20 cellular contexts compared by ENCODE assay signal in genomic region chr1:26182372-26182675, GRCh38. TPM values are rescaled to one million over a fixed set of nuclear protein-coding genes. Genes with fewer than 3 reads are reported as not detected.
DNase-seq lines count a peak whose midpoint lies in the region; ATAC-seq, FAIRE-seq and TF ChIP-seq lines count a peak whose summit lies in the region.
"Had no signal": no experiment of that assay in that cellular context is flagged by ENCODE, and none has a peak within 500 bp of the region (broad histone marks: within the 10 kb centered on the region; RNA-seq: fewer than 3 reads in every experiment).

No MANE protein-coding gene starts in this region.

- H3K4me2 ChIP-seq in keratinocyte (ENCODE audit: control insufficient read depth, extremely low read depth, insufficient read depth, low read depth, low read length), result no peak overlapping the region
- H3K4me2 ChIP-seq: BLaER1 had no signal

- H3K27me3 Mint-ChIP-seq in mesothelial cell of epicardium (ENCODE audit: low read depth), result no peaks in the 10 kb centered on the region
- H3K27me3 Mint-ChIP-seq: CD8-positive, alpha-beta memory T cell had no signal

- H3K36me3 Mint-ChIP-seq in mesothelial cell of epicardium, result peaks cover 18% of the 10 kb centered on the region
- H3K36me3 Mint-ChIP-seq: CD8-positive, alpha-beta memory T cell had no signal

- H3K9me3 Mint-ChIP-seq in mesothelial cell of epicardium, result no peaks in the 10 kb centered on the region
- H3K9me3 Mint-ChIP-seq: CD8-positive, alpha-beta memory T cell had no signal

- peak overlapping the region; percentile 5 for H3K9ac ChIP-seq in NT2/D1 (ENCODE audit: insufficient read length, low read depth)
- H3K9ac ChIP-seq in keratinocyte (ENCODE audit: control insufficient read depth, extremely low read depth, insufficient read depth, low read length), result peak overlapping the region; percentile 11
- H3K9ac ChIP-seq: BLaER1 had no signal

- no peak for TF ChIP-seq CTCF in RWPE2 (IDR thresholded peaks at IDR 0.05; ENCODE audit: poor library complexity, severe bottlenecking)
- no peak for TF ChIP-seq CTCF in keratinocyte (optimal IDR thresholded peaks at IDR 0.05 in 1 of 3, IDR thresholded peaks at IDR 0.05 in 1 of 3, conservative IDR thresholded peaks at IDR 0.05 in 1 of 3; ENCODE audit: extremely low read depth in 1 of 3, insufficient read depth in 2 of 3, low read length in 3 of 3)
- TF ChIP-seq CTCF in gastrocnemius medialis (IDR thresholded peaks at IDR 0.05 in 4 of 5, conservative IDR thresholded peaks at IDR 0.05 in 1 of 5), result no peak
- TF ChIP-seq CTCF in mesothelial cell of epicardium (IDR thresholded peaks at IDR 0.05; ENCODE audit: unreplicated experiment), result no peak

- no peaks in the 10 kb centered on the region for H3K27me3 ChIP-seq in NT2/D1 (ENCODE audit: insufficient read depth, insufficient read length)
- no peaks in the 10 kb centered on the region for H3K27me3 ChIP-seq in RWPE2 (ENCODE audit: insufficient read depth, poor library complexity, severe bottlenecking)
- no peaks in the 10 kb centered on the region for H3K27me3 ChIP-seq in keratinocyte (ENCODE audit: control insufficient read depth, extremely low read depth, insufficient read depth, low read length)
- H3K27me3 ChIP-seq in gastrocnemius medialis, result no peaks in the 10 kb centered on the region
- H3K27me3 ChIP-seq: BLaER1 had no signal

- no peak overlapping the region for H3K4me3 Mint-ChIP-seq in mesothelial cell of epicardium
- H3K4me3 Mint-ChIP-seq: CD8-positive, alpha-beta memory T cell had no signal

- H3K4me1 Mint-ChIP-seq in mesothelial cell of epicardium, result peaks cover 9% of the 10 kb centered on the region
- H3K4me1 Mint-ChIP-seq: CD8-positive, alpha-beta memory T cell had no signal

- H3K4me3 ChIP-seq in NT2/D1 (ENCODE audit: insufficient read length, low read depth) (no peak overlapping the region), RWPE2 (ENCODE audit: severe bottlenecking) (no peak overlapping the region), keratinocyte (ENCODE audit: control insufficient read depth in 2 of 3, extremely low read depth in 1 of 3, insufficient read depth in 2 of 3, low read depth in 1 of 3, low read length in 3 of 3) (no peak overlapping the region), gastrocnemius medialis (peak overlapping the region; percentile 38 to 52 (median 45))
- H3K4me3 ChIP-seq: BLaER1, HAP-1 had no signal

- dilution Hi-C loops in keratinocyte (cut with MboI; ENCODE audit: extremely low pct_ligation_motif_present, low sequenced_read_pairs), result no loop called here

- H3K27ac Mint-ChIP-seq in mesothelial cell of epicardium, result no peak overlapping the region
- H3K27ac Mint-ChIP-seq: CD8-positive, alpha-beta memory T cell had no signal

- peak overlapping the region; percentile 5 for H3K27ac ChIP-seq in RWPE2 (ENCODE audit: poor library complexity, severe bottlenecking)
- no peak overlapping the region for H3K27ac ChIP-seq in keratinocyte (ENCODE audit: control insufficient read depth, insufficient read depth, low read length)
- peak overlapping the region; percentile 94 to 98 (median 96) for H3K27ac ChIP-seq in gastrocnemius medialis
- H3K27ac ChIP-seq: BLaER1 had no signal

- no peaks in the 10 kb centered on the region for H4K20me1 ChIP-seq in keratinocyte (ENCODE audit: control insufficient read depth, extremely low read depth, insufficient read depth, low read length)
- H4K20me1 ChIP-seq: BLaER1 had no signal

- no peaks in the 10 kb centered on the region for H3K9me3 ChIP-seq in NT2/D1 (ENCODE audit: insufficient read depth, low read length)
- no peaks in the 10 kb centered on the region for H3K9me3 ChIP-seq in RWPE2 (ENCODE audit: severe bottlenecking)
- no peaks in the 10 kb centered on the region for H3K9me3 ChIP-seq in keratinocyte (ENCODE audit: control insufficient read depth, low read depth, low read length)
- H3K9me3 ChIP-seq in gastrocnemius medialis, result no peaks in the 10 kb centered on the region
- H3K9me3 ChIP-seq: BLaER1, Caco-2, HAP-1 had no signal

- intact Hi-C loops in gastrocnemius medialis (cut with DNase I; ENCODE audit: low total_unique reads), result loop anchor here (2.0 to 5.0 kb wide), 3 partner anchors 50 to 95 kb away; no protein-coding TSS in a partner anchor

- no peak for TF ChIP-seq POLR2A in gastrocnemius medialis (IDR thresholded peaks at IDR 0.05)

- in situ Hi-C loops in gastrocnemius medialis (cut with MboI; ENCODE audit: low sequenced_read_pairs in 4 of 4), result no loop called here

- H2AFZ ChIP-seq in keratinocyte (ENCODE audit: control insufficient read depth, low read length), result no peak overlapping the region

- DNase-seq in NT2/D1 (ENCODE audit: low read depth, low spot score), result no peak
- DNase-seq in RWPE2 (ENCODE audit: low spot score), result no peak
- no peak for DNase-seq in keratinocyte (ENCODE audit: low read depth, low spot score)
- peak; percentile 85 to 93 for DNase-seq in gastrocnemius medialis
- DNase-seq in NCI-H1092 treated with DMSO at 0.1 percent for 48 hours (lab: John Stamatoyannopoulos, UW), result no peak
- DNase-seq in mesothelial cell of epicardium (ENCODE audit: low spot score in 2 of 2, unreplicated experiment in 2 of 2), result no peak
- no peak for DNase-seq in NCI-H1694 treated with DMSO at 0.1 percent for 48 hours (lab: John Stamatoyannopoulos, UW)
- DNase-seq: 8988T; AML-193; Caco-2; CD8-positive, alpha-beta memory T cell; DND-41; GDM1 had no signal

- H3K79me2 ChIP-seq in keratinocyte (ENCODE audit: control insufficient read depth, insufficient read depth, low read length), result peaks cover 9% of the 10 kb centered on the region

- no peak for FAIRE-seq in keratinocyte (lab: Jason Lieb, UNC)
- FAIRE-seq: GM12892, GM19239, H1, HTR-8/SVneo had no signal

- H3K4me1 ChIP-seq in NT2/D1 (ENCODE audit: insufficient read depth, insufficient read length) (peaks cover 6% of the 10 kb centered on the region), RWPE2 (ENCODE audit: insufficient read depth, poor library complexity, severe bottlenecking) (peaks cover 10% of the 10 kb centered on the region), keratinocyte (ENCODE audit: control insufficient read depth, extremely low read depth, insufficient read depth, low read length) (peaks cover 25% of the 10 kb centered on the region), gastrocnemius medialis (peaks cover 26 to 35% of the 10 kb centered on the region in 2 donors)
- H3K4me1 ChIP-seq: BLaER1, Caco-2, HAP-1 had no signal

- peaks cover 76% of the 10 kb centered on the region for H3K36me3 ChIP-seq in NT2/D1 (ENCODE audit: insufficient read depth, insufficient read length, low read length)
- peaks cover 39% of the 10 kb centered on the region for H3K36me3 ChIP-seq in RWPE2 (ENCODE audit: low read depth)
- peaks cover 22 to 40% of the 10 kb centered on the region in 2 experiments for H3K36me3 ChIP-seq in keratinocyte (ENCODE audit: control insufficient read depth in 2 of 2, extremely low read depth in 1 of 2, insufficient read depth in 2 of 2, low read length in 2 of 2)
- H3K36me3 ChIP-seq in gastrocnemius medialis, result peaks cover 0 to 29% of the 10 kb centered on the region in 2 donors
- H3K36me3 ChIP-seq: BLaER1, HAP-1 had no signal

- no peaks in the 10 kb centered on the region for H3K9me1 ChIP-seq in keratinocyte (ENCODE audit: control insufficient read depth, extremely low read depth, insufficient read depth, low read length)

- ATAC-seq in RWPE2 (ENCODE audit: low read depth) (no peak), gastrocnemius medialis (peak; percentile 75 to 78), GM19351 (IDR thresholded peaks at IDR 0.05; ENCODE audit: unreplicated experiment) (no peak)

RNA-seq across cellular contexts. Expression of gene CNKSR1, which starts 5.0 kb away (rescaled TPM):
- polyA plus RNA-seq in keratinocyte, result 10.6 to 20.2 TPM (median 12.8 TPM) in 3 replicates
- 10.3 TPM for polyA plus RNA-seq in keratinocyte (2011; ENCODE audit: low read depth)
- polyA plus RNA-seq in keratinocyte (2011; cell fraction: cytosol; rRNA removed), result 9.7 and 12.0 TPM in 2 replicates
- polyA plus RNA-seq in keratinocyte (2011; cell fraction: nucleus; rRNA removed), result 77.0 and 91.7 TPM in 2 replicates
- 20.3 and 20.9 TPM in 2 replicates for polyA plus RNA-seq in keratinocyte (2012; ENCODE audit: low replicate concordance)
- polyA minus RNA-seq in keratinocyte, result 24.3 to 57.7 TPM (median 27.2 TPM) in 3 replicates
- polyA minus RNA-seq in keratinocyte (2011; cell fraction: cytosol; rRNA and poly(A)+ RNA removed), result 20.3 TPM
- polyA minus RNA-seq in keratinocyte (2011; cell fraction: nucleus; rRNA and poly(A)+ RNA removed), result 31.7 and 44.1 TPM in 2 replicates
- total RNA-seq in gastrocnemius medialis (10 to 100 TPM; 23.7 to 50.6 (median 44.6) TPM), mesothelial cell of epicardium (50.2 to 53.9 TPM (median 52.2 TPM) in 3 replicates)
- polyA plus RNA-seq: CD8-positive, alpha-beta memory T cell had no signal

RNA-seq across cellular contexts. Expression of gene CATSPER4, which starts 8.1 kb away (rescaled TPM):
- 0.04 to 0.06 TPM in 2 of 3 replicates, not detected in the other for polyA plus RNA-seq in keratinocyte
- polyA plus RNA-seq in keratinocyte (2011; ENCODE audit: low read depth), result 0.27 TPM
- not detected in 2 replicates for polyA plus RNA-seq in keratinocyte (2011; cell fraction: cytosol; rRNA removed)
- 0.11 TPM in 1 of 2 replicates, not detected in the other for polyA plus RNA-seq in keratinocyte (2011; cell fraction: nucleus; rRNA removed)
- polyA plus RNA-seq in keratinocyte (2012; ENCODE audit: low replicate concordance), result 0.10 TPM in 1 of 2 replicates, not detected in the other
- not detected in 3 replicates for polyA minus RNA-seq in keratinocyte
- polyA minus RNA-seq in keratinocyte (2011; cell fraction: cytosol; rRNA and poly(A)+ RNA removed), result not detected
- not detected in 2 replicates for polyA minus RNA-seq in keratinocyte (2011; cell fraction: nucleus; rRNA and poly(A)+ RNA removed)
- total RNA-seq in gastrocnemius medialis, result not detected
- total RNA-seq in mesothelial cell of epicardium, result 0.27 to 0.38 TPM (median 0.29 TPM) in 3 replicates
- total RNA-seq: CD8-positive, alpha-beta memory T cell had no signal
- polyA plus RNA-seq: CD8-positive, alpha-beta memory T cell had no signal

RNA-seq across cellular contexts. Expression of gene ZNF593OS, which starts 10.7 kb away (rescaled TPM):
- 0.15 TPM in 1 of 3 replicates, not detected in the others for polyA plus RNA-seq in keratinocyte
- not detected for polyA plus RNA-seq in keratinocyte (2011; ENCODE audit: low read depth)
- polyA plus RNA-seq in keratinocyte (2011; cell fraction: cytosol; rRNA removed), result not detected in 2 replicates
- not detected in 2 replicates for polyA plus RNA-seq in keratinocyte (2011; cell fraction: nucleus; rRNA removed)
- 0.42 and 0.52 TPM in 2 replicates for polyA plus RNA-seq in keratinocyte (2012; ENCODE audit: low replicate concordance)
- polyA minus RNA-seq in keratinocyte, result not detected in 3 replicates
- polyA minus RNA-seq in keratinocyte (2011; cell fraction: cytosol; rRNA and poly(A)+ RNA removed), result not detected
- polyA minus RNA-seq in keratinocyte (2011; cell fraction: nucleus; rRNA and poly(A)+ RNA removed), result not detected in 2 replicates
- total RNA-seq in gastrocnemius medialis (under 1 TPM in 2 of 4 donors, not detected in 2; 0.66 TPM), mesothelial cell of epicardium (not detected in 3 replicates)
- total RNA-seq: CD8-positive, alpha-beta memory T cell; H1 had no signal
- polyA plus RNA-seq: H1 had no signal

RNA-seq across cellular contexts. Expression of gene ZNF593, which starts 12.6 kb away (rescaled TPM):
- polyA plus RNA-seq in keratinocyte, result 26.0 to 45.2 TPM (median 28.1 TPM) in 3 replicates
- polyA plus RNA-seq in keratinocyte (2011; ENCODE audit: low read depth), result 18.9 TPM
- 19.4 and 62.7 TPM in 2 replicates for polyA plus RNA-seq in keratinocyte (2011; cell fraction: cytosol; rRNA removed)
- 15.8 and 20.9 TPM in 2 replicates for polyA plus RNA-seq in keratinocyte (2011; cell fraction: nucleus; rRNA removed)
- 34.1 and 57.9 TPM in 2 replicates for polyA plus RNA-seq in keratinocyte (2012; ENCODE audit: low replicate concordance)
- polyA minus RNA-seq in keratinocyte, result 4.8 to 9.7 TPM (median 6.7 TPM) in 3 replicates
- 38.4 TPM for polyA minus RNA-seq in keratinocyte (2011; cell fraction: cytosol; rRNA and poly(A)+ RNA removed)
- polyA minus RNA-seq in keratinocyte (2011; cell fraction: nucleus; rRNA and poly(A)+ RNA removed), result 7.1 and 7.9 TPM in 2 replicates
- total RNA-seq in gastrocnemius medialis (100 to 1,000 TPM in 2 of 4 donors, 10 to 100 TPM in 2; 39.6 to 135 (median 97.3) TPM), mesothelial cell of epicardium (27.1 to 28.7 TPM (median 28.6 TPM) in 3 replicates)

RNA-seq across cellular contexts. Expression of gene C1orf232, which starts 13.6 kb away (rescaled TPM):
- polyA plus RNA-seq in keratinocyte, result not detected in 3 replicates
- polyA plus RNA-seq in keratinocyte (2011; ENCODE audit: low read depth), result not detected
- polyA plus RNA-seq in keratinocyte (2011; cell fraction: cytosol; rRNA removed), result not detected in 2 replicates
- polyA plus RNA-seq in keratinocyte (2011; cell fraction: nucleus; rRNA removed), result not detected in 2 replicates
- not detected in 2 replicates for polyA plus RNA-seq in keratinocyte (2012; ENCODE audit: low replicate concordance)
- polyA minus RNA-seq in keratinocyte, result not detected in 3 replicates
- polyA minus RNA-seq in keratinocyte (2011; cell fraction: cytosol; rRNA and poly(A)+ RNA removed), result not detected
- polyA minus RNA-seq in keratinocyte (2011; cell fraction: nucleus; rRNA and poly(A)+ RNA removed), result not detected in 2 replicates
- not detected for total RNA-seq in gastrocnemius medialis
- total RNA-seq in mesothelial cell of epicardium, result not detected in 3 replicates
- total RNA-seq: Caco-2; CD8-positive, alpha-beta memory T cell; H1 had no signal
- polyA plus RNA-seq: CD8-positive, alpha-beta memory T cell; H1 had no signal

Comparison
In these comparisons a context has a peak if more than half of its experiments do, and no peak if none do; other contexts are left out.
1. DNase-seq: peak in gastrocnemius medialis (2 of 2); none in NT2/D1 (single experiment), RWPE2 (single experiment), keratinocyte (single experiment), NCI-H1092 treated with DMSO at 0.1 percent for 48 hours (single experiment), mesothelial cell of epicardium (0 of 2) and NCI-H1694 treated with DMSO at 0.1 percent for 48 hours (single experiment).
2. H3K4me3 ChIP-seq: peak in gastrocnemius medialis (4 of 4); none in NT2/D1 (single experiment), RWPE2 (single experiment) and keratinocyte (0 of 3).
3. ATAC-seq: peak in gastrocnemius medialis (2 of 2); none in RWPE2 (single experiment) and GM19351 (single experiment).